Comparison of ENCODE assay signal across 18 cellular contexts in the genomic region with DNA sequence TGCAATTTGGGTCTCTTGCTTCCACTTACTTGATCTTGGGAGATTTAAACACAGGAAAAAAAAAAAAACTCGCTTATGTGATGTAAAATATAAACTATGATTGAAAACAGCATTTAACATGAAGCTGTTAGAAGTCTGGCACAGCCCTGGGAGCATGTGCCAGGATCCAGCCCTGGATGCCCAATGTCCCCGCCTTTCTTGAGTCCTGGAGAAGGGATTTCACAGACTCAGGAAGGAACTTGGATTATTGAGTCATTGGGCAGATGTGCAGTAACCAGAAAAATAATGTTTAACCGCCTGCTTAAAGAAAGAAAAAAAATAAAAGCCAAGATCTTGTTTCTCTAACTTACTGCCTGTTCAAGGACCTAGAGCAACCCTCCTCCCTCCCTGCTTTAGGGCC. TPM values are rescaled to one million over a fixed set of nuclear protein-coding genes. Genes with fewer than 3 reads are reported as not detected.
DNase-seq lines count a peak whose midpoint lies in the region; ATAC-seq, FAIRE-seq and TF ChIP-seq lines count a peak whose summit lies in the region.
"Had no signal": no experiment of that assay in that cellular context is flagged by ENCODE, and none has a peak within 500 bp of the region (broad histone marks: within the 10 kb centered on the region; RNA-seq: fewer than 3 reads in every experiment).

No MANE protein-coding gene starts in this region.

- peaks cover 0 to 33% (median 20%) of the 10 kb centered on the region in 4 donors for H3K4me1 ChIP-seq in sigmoid colon
- H3K4me1 ChIP-seq in left lung: peaks cover 0 to 19% of the 10 kb centered on the region in 2 donors
- H3K4me1 ChIP-seq: colonic mucosa, prostate gland had no signal

- H3K36me3 ChIP-seq in sigmoid colon: no peaks in the 10 kb centered on the region
- no peaks in the 10 kb centered on the region for H3K36me3 ChIP-seq in WERI-Rb-1
- H3K36me3 ChIP-seq in left lung: no peaks in the 10 kb centered on the region
- H3K36me3 ChIP-seq: colonic mucosa, prostate gland had no signal

- TF ChIP-seq POLR2A in sigmoid colon (IDR thresholded peaks at IDR 0.05): no peak

- TF ChIP-seq CTCF in sigmoid colon (IDR thresholded peaks at IDR 0.05) (no peak), WERI-Rb-1 (IDR thresholded peaks at IDR 0.05; ENCODE audit: low read depth, low read length) (no peak), left lung (IDR thresholded peaks at IDR 0.05) (no peak)

- H3K9me3 ChIP-seq in sigmoid colon (no peaks in the 10 kb centered on the region), WERI-Rb-1 (ENCODE audit: severe bottlenecking) (no peaks in the 10 kb centered on the region), left lung (no peaks in the 10 kb centered on the region)
- H3K9me3 ChIP-seq: colonic mucosa, prostate gland had no signal

- intact Hi-C loops in sigmoid colon (cut with DNase I) (no loop called here), left lung (cut with DNase I) (no loop called here)

- H3K4me3 ChIP-seq in sigmoid colon (no peak overlapping the region), WERI-Rb-1 (ENCODE audit: low read depth, low read length) (no peak overlapping the region), left lung (no peak overlapping the region)
- H3K4me3 ChIP-seq: colonic mucosa, GM23338, hepatocyte, prostate gland had no signal

- H3K27me3 ChIP-seq in sigmoid colon: no peaks in the 10 kb centered on the region
- H3K27me3 ChIP-seq in WERI-Rb-1 (ENCODE audit: insufficient read depth, low read depth, severe bottlenecking): no peaks in the 10 kb centered on the region
- H3K27me3 ChIP-seq in left lung: peaks cover 0 to 38% of the 10 kb centered on the region in 2 donors
- H3K27me3 ChIP-seq: hepatocyte had no signal

- ATAC-seq in GM21737 (IDR thresholded peaks at IDR 0.05; ENCODE audit: unreplicated experiment): no peak
- no peak for ATAC-seq in left lung
- ATAC-seq: GM23338, left lobe of liver had no signal

- H3K27ac ChIP-seq in sigmoid colon (peak overlapping the region in 3 of 4 donors; percentile 13 to 31 (median 24)), WERI-Rb-1 (no peak overlapping the region), left lung (no peak overlapping the region)
- H3K27ac ChIP-seq: C4-2B, colonic mucosa, hepatocyte, prostate gland had no signal

- no peak for TF ChIP-seq EP300 in sigmoid colon (IDR thresholded peaks at IDR 0.05)

- 54 to 72% methylated on average over 3 of the region's 3 CpGs for WGBS in sigmoid colon, 2 donors

- FAIRE-seq in RCC 7860 (lab: Jason Lieb, UNC): peak; percentile 98

- DNase-seq in EH (ENCODE audit: low read depth): peak; percentile 72
- peak; percentile 88 for DNase-seq in RCC 7860 (ENCODE audit: low spot score)
- peak; percentile 92 for DNase-seq in fibroblast of gingiva (ENCODE audit: low read depth)
- peak; percentile 77 for DNase-seq in sigmoid colon
- no peak for DNase-seq in WERI-Rb-1
- no peak for DNase-seq in left lung
- DNase-seq in stimulated activated CD4-positive, alpha-beta T cell treated with anti-CD3 and anti-CD28 coated beads, Interleukin-4, amount 100 ng/mL, for 24 hours: no peak
- DNase-seq: activated CD4-positive, CD25-positive, alpha-beta regulatory T cell; colonic mucosa; naive B cell; NCI-H2107; T-helper 1 cell had no signal

RNA-seq across cellular contexts. Expression of a gene that starts 3.7 kb away (rescaled TPM):
- total RNA-seq in sigmoid colon (100 to 1,000 TPM in 3 of 4 donors, 10 to 100 TPM in 1; 99.7 to 141 (median 123) TPM), left lung (10 to 100 TPM; 28.7 to 43.1 TPM)
- polyA plus RNA-seq in sigmoid colon: 1 to 10 TPM in 2 of 3 donors, under 1 TPM in 1; 0.46 to 4.4 (median 3.6) TPM

Comparison
In these comparisons a context has a peak if more than half of its experiments do, and no peak if none do; other contexts are left out.
1. DNase-seq: peak in EH (single experiment), RCC 7860 (single experiment), fibroblast of gingiva (single experiment) and sigmoid colon (single experiment); none in WERI-Rb-1 (single experiment), left lung (0 of 2) and stimulated activated CD4-positive, alpha-beta T cell treated with anti-CD3 and anti-CD28 coated beads, Interleukin-4, amount 100 ng/mL, for 24 hours (single experiment).
2. H3K27ac ChIP-seq: peak in sigmoid colon (3 of 4); none in WERI-Rb-1 (single experiment) and left lung (0 of 2).